In genomic region chr16:57462209-57462977, GRCh38 we compare ENCODE assay signal across 1 cellular context.
A peak's percentile ranks its signal among the peaks of the same experiment; 100 is the strongest.
TF ChIP-seq lines count a peak whose summit lies in the region.

TSS of gene POLR2C (plus strand) at chr16:57462679. CDS start at chr16:57462725, 46 bp downstream.

TF ChIP-seq in HepG2, 621 proteins besides CTCF, POLR2A, EP300 and RAD21 (continued from another document and continues in another):
- peak; percentile 85; the same call in 1 of the 2 replicates for TF ChIP-seq ZNF234 (CRISPR knock-in tag; conservative IDR thresholded peaks at IDR 0.05)
- TF ChIP-seq ZMYM3 (CRISPR knock-in tag; IDR thresholded peaks at IDR 0.05): peak; percentile 81
- peak; percentile 84 for TF ChIP-seq GATAD2A (CRISPR knock-in tag; IDR thresholded peaks at IDR 0.05)
- TF ChIP-seq ZNF180 (CRISPR knock-in tag; IDR thresholded peaks at IDR 0.05; ENCODE audit: borderline replicate concordance, low read depth): no peak
- no peak for TF ChIP-seq HIC2 (CRISPR knock-in tag; IDR thresholded peaks at IDR 0.05; ENCODE audit: low read depth)
- no peak for TF ChIP-seq ZNF383 (CRISPR knock-in tag; IDR thresholded peaks at IDR 0.05; ENCODE audit: borderline replicate concordance)
- peak; percentile 99 for TF ChIP-seq PHF8 (CRISPR knock-in tag; IDR thresholded peaks at IDR 0.05)
- TF ChIP-seq ZNF432 (CRISPR knock-in tag; IDR thresholded peaks at IDR 0.05; ENCODE audit: borderline replicate concordance): no peak
- 0 out of 2 replicates have a peak, but pooled peaks have one; percentile 92 for TF ChIP-seq ZFP36L2 (CRISPR knock-in tag; IDR thresholded peaks at IDR 0.05)
- peak; percentile 75; the same call in 1 of the 2 replicates for TF ChIP-seq ZNF274 (CRISPR knock-in tag; IDR thresholded peaks at IDR 0.05)
- peak; percentile 98 for TF ChIP-seq SAP130 (CRISPR knock-in tag; IDR thresholded peaks at IDR 0.05; ENCODE audit: low read depth)
- TF ChIP-seq ZNF629 (CRISPR knock-in tag; conservative IDR thresholded peaks at IDR 0.05): peak; percentile 29; the same call in 1 of the 2 replicates
- peak; percentile 98; the same call in 1 of the 2 replicates for TF ChIP-seq KAT7 (CRISPR knock-in tag; IDR thresholded peaks at IDR 0.05; ENCODE audit: borderline replicate concordance)
- TF ChIP-seq ZNF781 (CRISPR knock-in tag; IDR thresholded peaks at IDR 0.05; ENCODE audit: borderline replicate concordance, not compliant biosample characterization): peak; percentile 81
- TF ChIP-seq SETDB1 (CRISPR knock-in tag; IDR thresholded peaks at IDR 0.05; ENCODE audit: borderline replicate concordance): no peak
- no peak for TF ChIP-seq LCORL (IDR thresholded peaks at IDR 0.05)
- TF ChIP-seq LCORL (CRISPR knock-in tag; IDR thresholded peaks at IDR 0.05): peak; percentile 77
- peak; percentile 76; the same call in 1 of the 2 replicates for TF ChIP-seq DR1 (CRISPR knock-in tag; IDR thresholded peaks at IDR 0.05)
- TF ChIP-seq ZNF569 (CRISPR knock-in tag; IDR thresholded peaks at IDR 0.05; ENCODE audit: borderline replicate concordance): no peak
- TF ChIP-seq BORCS8-MEF2B (CRISPR knock-in tag; IDR thresholded peaks at IDR 0.05): peak; percentile 34; the same call in 1 of the 2 replicates
- TF ChIP-seq NR2F1 (CRISPR knock-in tag; IDR thresholded peaks at IDR 0.05): no peak; a peak in 1 of 4 replicates
- no peak for TF ChIP-seq HMGA1 (CRISPR knock-in tag; conservative IDR thresholded peaks at IDR 0.05)
- peak; percentile 78 for TF ChIP-seq MAX (IDR thresholded peaks at IDR 0.05)
- peak; percentile 66; the same call in 1 of the 2 replicates for TF ChIP-seq ZNF512 (CRISPR knock-in tag; IDR thresholded peaks at IDR 0.05)
- peak; percentile 56; the same call in 1 of the 2 replicates for TF ChIP-seq RCOR2 (CRISPR knock-in tag; IDR thresholded peaks at IDR 0.05)
- no peak for TF ChIP-seq ZNF33B (CRISPR knock-in tag; IDR thresholded peaks at IDR 0.05)
- TF ChIP-seq IRF1 (CRISPR knock-in tag; IDR thresholded peaks at IDR 0.05; ENCODE audit: low read depth): no peak
- TF ChIP-seq REXO4 (CRISPR knock-in tag; IDR thresholded peaks at IDR 0.05; ENCODE audit: borderline replicate concordance): no peak
- TF ChIP-seq NFIC (IDR thresholded peaks at IDR 0.05; ENCODE audit: low read length): no peak; the same call in 1 of the 2 replicates
- peak; percentile 93 for TF ChIP-seq ZBTB26 (CRISPR knock-in tag; IDR thresholded peaks at IDR 0.05; ENCODE audit: borderline replicate concordance)
- TF ChIP-seq ZNF333 (CRISPR knock-in tag; IDR thresholded peaks at IDR 0.05; ENCODE audit: borderline replicate concordance): no peak
- TF ChIP-seq HDAC6 (IDR thresholded peaks at IDR 0.05; ENCODE audit: low read depth, low read length): no peak
- TF ChIP-seq ZNF446 (CRISPR knock-in tag; IDR thresholded peaks at IDR 0.05): no peak
- TF ChIP-seq SRF (IDR thresholded peaks at IDR 0.05; ENCODE audit: low read depth, low read length): peak; percentile 33; the same call in 1 of the 2 replicates
- no peak for TF ChIP-seq MLLT10 (CRISPR knock-in tag; IDR thresholded peaks at IDR 0.05)
- no peak for TF ChIP-seq SNAPC5 (CRISPR knock-in tag; IDR thresholded peaks at IDR 0.05; ENCODE audit: borderline replicate concordance)
- peak; percentile 84 for TF ChIP-seq AGO1 (IDR thresholded peaks at IDR 0.05; ENCODE audit: low read depth, low read length, poor library complexity, severe bottlenecking)
- TF ChIP-seq ASH2L (IDR thresholded peaks at IDR 0.05; ENCODE audit: insufficient read length, low read depth, low read length): peak; percentile 89
- TF ChIP-seq DMAP1 (CRISPR knock-in tag; IDR thresholded peaks at IDR 0.05): peak; percentile 97
- TF ChIP-seq MIXL1 (CRISPR knock-in tag; IDR thresholded peaks at IDR 0.05): peak; percentile 94
- TF ChIP-seq THYN1 (CRISPR knock-in tag; IDR thresholded peaks at IDR 0.05; ENCODE audit: borderline replicate concordance, low read depth): no peak
- no peak for TF ChIP-seq ZNF549 (CRISPR knock-in tag; IDR thresholded peaks at IDR 0.05)
- no peak for TF ChIP-seq SSRP1 (CRISPR knock-in tag; IDR thresholded peaks at IDR 0.05)
- no peak for TF ChIP-seq ZNF382 (CRISPR knock-in tag; IDR thresholded peaks at IDR 0.05; ENCODE audit: borderline replicate concordance)
- TF ChIP-seq CBX1 (IDR thresholded peaks at IDR 0.05; ENCODE audit: low read depth): peak; percentile 96
- TF ChIP-seq ZNF235 (CRISPR knock-in tag; IDR thresholded peaks at IDR 0.05; ENCODE audit: borderline replicate concordance): no peak
- peak; percentile 96; the same call in 1 of the 2 replicates for TF ChIP-seq ZNF788 (CRISPR knock-in tag; IDR thresholded peaks at IDR 0.05; ENCODE audit: borderline replicate concordance)
- TF ChIP-seq CCDC6 (CRISPR knock-in tag; IDR thresholded peaks at IDR 0.05): peak; percentile 84; the same call in 1 of the 2 replicates
- peak; percentile 88; the same call in 1 of the 2 replicates for TF ChIP-seq ZNF253 (CRISPR knock-in tag; IDR thresholded peaks at IDR 0.05; ENCODE audit: borderline replicate concordance)
- TF ChIP-seq ZNF136 (CRISPR knock-in tag; IDR thresholded peaks at IDR 0.05; ENCODE audit: low read depth): no peak
- peak; percentile 82; the same call in 1 of the 2 replicates for TF ChIP-seq ZNF556 (CRISPR knock-in tag; IDR thresholded peaks at IDR 0.05; ENCODE audit: borderline replicate concordance)
- TF ChIP-seq ZNF282 (IDR thresholded peaks at IDR 0.05; ENCODE audit: partially characterized antibody): no peak
- peak; percentile 35; the same call in 1 of the 2 replicates for TF ChIP-seq ONECUT2 (CRISPR knock-in tag; IDR thresholded peaks at IDR 0.05)
- peak; percentile 76; the same call in 1 of the 2 replicates for TF ChIP-seq ZFP37 (CRISPR knock-in tag; IDR thresholded peaks at IDR 0.05; ENCODE audit: borderline replicate concordance)
- TF ChIP-seq YEATS2 (CRISPR knock-in tag; IDR thresholded peaks at IDR 0.05; ENCODE audit: borderline replicate concordance): peak; percentile 98
- TF ChIP-seq TRAFD1 (CRISPR knock-in tag; IDR thresholded peaks at IDR 0.05; ENCODE audit: borderline replicate concordance): peak; percentile 52; the same call in 1 of the 2 replicates
- TF ChIP-seq ZNF605 (CRISPR knock-in tag; IDR thresholded peaks at IDR 0.05): peak; percentile 80
- no peak for TF ChIP-seq ZNF75D (CRISPR knock-in tag; IDR thresholded peaks at IDR 0.05; ENCODE audit: borderline replicate concordance)
- TF ChIP-seq MEIS2 (CRISPR knock-in tag; IDR thresholded peaks at IDR 0.05): peak; percentile 23; the same call in 1 of the 2 replicates
- TF ChIP-seq ZSCAN25 (CRISPR knock-in tag; IDR thresholded peaks at IDR 0.05): peak; percentile 43; the same call in 1 of the 2 replicates
- peak; percentile 89 for TF ChIP-seq ATF2 (CRISPR knock-in tag; IDR thresholded peaks at IDR 0.05)
- TF ChIP-seq LBX2 (CRISPR knock-in tag; IDR thresholded peaks at IDR 0.05; ENCODE audit: borderline replicate concordance): peak; percentile 95
- peak; percentile 99 for TF ChIP-seq DNMT1 (CRISPR knock-in tag; IDR thresholded peaks at IDR 0.05)
- peak; percentile 85; the same call in 1 of the 2 replicates for TF ChIP-seq ZNF816 (CRISPR knock-in tag; IDR thresholded peaks at IDR 0.05; ENCODE audit: borderline replicate concordance)
- TF ChIP-seq HOXA3 (CRISPR knock-in tag; IDR thresholded peaks at IDR 0.05): peak; percentile 98
- 0 out of 2 replicates have a peak, but pooled peaks have one; percentile 85 for TF ChIP-seq ZNF10 (CRISPR knock-in tag; IDR thresholded peaks at IDR 0.05; ENCODE audit: borderline replicate concordance, low read depth)
- TF ChIP-seq GRHL1 (CRISPR knock-in tag; conservative IDR thresholded peaks at IDR 0.05): no peak
- TF ChIP-seq DNMT3B (CRISPR knock-in tag; conservative IDR thresholded peaks at IDR 0.05): peak; percentile 84
- TF ChIP-seq ZC3H13 (CRISPR knock-in tag; IDR thresholded peaks at IDR 0.05): peak; percentile 79; the same call in 1 of the 2 replicates
- TF ChIP-seq NBN (conservative IDR thresholded peaks at IDR 0.05): no peak
- TF ChIP-seq ZNF7 (CRISPR knock-in tag; IDR thresholded peaks at IDR 0.05): no peak
